1 cellular context compared by ENCODE assay signal in genomic region chr20:46139908-46140482, GRCh38.
TF ChIP-seq lines count a peak whose summit lies in the region.

No MANE protein-coding gene starts in this region.

TF ChIP-seq in SK-N-SH, 30 proteins besides CTCF, POLR2A, EP300 and RAD21:
- TF ChIP-seq MXI1 (IDR thresholded peaks at IDR 0.05; ENCODE audit: low read depth, low read length) (peak; percentile 52), CHD2 (IDR thresholded peaks at IDR 0.05; ENCODE audit: low read length, partially characterized antibody) (no peak)
TF ChIP-seq in SK-N-SH: peak in this region for 1.
